Comparison of ENCODE assay signal across 19 cellular contexts in the genomic region with DNA sequence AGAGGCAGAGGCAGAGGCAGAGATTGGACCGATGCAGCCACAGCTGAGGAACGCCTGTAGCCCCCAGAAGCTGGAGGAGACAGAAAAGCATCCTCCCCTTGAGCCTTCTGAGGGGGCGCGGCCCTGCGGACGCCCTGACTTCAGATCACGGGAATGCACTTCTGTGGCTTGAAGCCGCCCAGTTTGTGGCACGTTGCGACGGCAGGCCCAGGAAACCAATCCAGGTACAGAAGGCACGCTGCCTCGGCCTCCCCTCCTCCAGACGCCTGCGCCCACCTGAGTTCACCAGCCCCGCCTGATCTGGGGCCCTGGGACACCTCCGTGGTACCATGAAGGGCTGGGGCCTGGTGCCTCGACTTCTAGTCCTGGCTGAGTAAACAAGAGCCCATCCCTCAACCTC.
DNase-seq lines count a peak whose midpoint lies in the region; ATAC-seq and TF ChIP-seq lines count a peak whose summit lies in the region.
"Had no signal": no experiment of that assay in that cellular context is flagged by ENCODE, and none has a peak within 500 bp of the region (broad histone marks: within the 10 kb centered on the region; RNA-seq: fewer than 3 reads in every experiment).

No MANE protein-coding gene starts in this region.

- H3K4me1 ChIP-seq in BLaER1, result peaks cover 80% of the 10 kb centered on the region

- TF ChIP-seq CTCF in Calu3 (IDR thresholded peaks at IDR 0.05; ENCODE audit: unreplicated experiment) (no peak), brain microvascular endothelial cell (IDR thresholded peaks at IDR 0.05; ENCODE audit: low read depth, low read length, missing control alignments) (no peak)

- no peak for ATAC-seq in effector memory CD8-positive, alpha-beta T cell (replicated peaks)
- ATAC-seq in stimulated activated effector memory CD8-positive, alpha-beta T cell treated with anti-CD3 and anti-CD28 coated beads, Interleukin-12 subunit alpha, Interleukin-12 subunit beta, amount 100 ng/mL, for 72 hours, result no peak
- ATAC-seq: HCT116, Panc1, SK-N-SH treated with all-trans-retinoic acid at 6 μM for 48 hours had no signal

- peaks cover 74% of the 10 kb centered on the region for H3K36me3 Mint-ChIP-seq in Calu3 (ENCODE audit: insufficient read depth, unreplicated experiment)
- peaks cover 10% of the 10 kb centered on the region for H3K36me3 Mint-ChIP-seq in effector memory CD8-positive, alpha-beta T cell (ENCODE audit: insufficient read depth)
- H3K36me3 Mint-ChIP-seq in stimulated activated effector memory CD8-positive, alpha-beta T cell treated with anti-CD3 and anti-CD28 coated beads, Interleukin-12 subunit alpha, Interleukin-12 subunit beta, amount 100 ng/mL, for 72 hours, result peaks cover 12% of the 10 kb centered on the region

- intact Hi-C loops in Calu3 (cut with micrococcal nuclease; ENCODE audit: unreplicated experiment), result no loop called here

- H3K27me3 Mint-ChIP-seq in Calu3 (ENCODE audit: unreplicated experiment), result no peaks in the 10 kb centered on the region
- H3K27me3 Mint-ChIP-seq in effector memory CD8-positive, alpha-beta T cell, result no peaks in the 10 kb centered on the region

- BruUV-seq in Calu3 (replicated peaks; lab: Mats Ljungman, UMichigan), result no TSS peak

- H3K4me2 ChIP-seq in BLaER1, result peak overlapping the region; percentile 42; the same call in 1 of the 2 replicates

- CTCF ChIA-PET in Calu3 (lab: Charles Lee), result no interaction called here

- H3K4me3 Mint-ChIP-seq in Calu3 (ENCODE audit: low read depth, unreplicated experiment), result no peak overlapping the region
- H3K4me3 Mint-ChIP-seq in effector memory CD8-positive, alpha-beta T cell, result no peak overlapping the region
- no peak overlapping the region for H3K4me3 Mint-ChIP-seq in stimulated activated effector memory CD8-positive, alpha-beta T cell treated with anti-CD3 and anti-CD28 coated beads, Interleukin-12 subunit alpha, Interleukin-12 subunit beta, amount 100 ng/mL, for 72 hours
- H3K4me3 Mint-ChIP-seq: CD14-positive monocyte had no signal

- DNase-seq in Calu3, result no peak
- no peak for DNase-seq in effector memory CD8-positive, alpha-beta T cell
- DNase-seq in stimulated activated effector memory CD8-positive, alpha-beta T cell treated with anti-CD3 and anti-CD28 coated beads, Interleukin-12 subunit alpha, Interleukin-12 subunit beta, amount 100 ng/mL, for 72 hours (ENCODE audit: low spot score in 2 of 2), result no peak
- DNase-seq in SIG-M5 treated with dmso at 0.1 percent for 504 hours (lab: John Stamatoyannopoulos, UW; ENCODE audit: unreplicated experiment), result no peak
- no peak for DNase-seq in brain microvascular endothelial cell
- DNase-seq in A172 (ENCODE audit: low spot score), result no peak
- DNase-seq: DMS153, DND-41, NCI-H1048, NCI-H1417, NCI-H1694, NCI-H2029 treated with DMSO at 0.1 percent for 48 hours, NCI-H526 treated with DMSO at 0.1 percent for 48 hours, SJCRH30 had no signal

- H3K4me3 ChIP-seq in BLaER1 (no peak overlapping the region), brain microvascular endothelial cell (ENCODE audit: low read depth, low read length) (no peak overlapping the region)
- H3K4me3 ChIP-seq: SJCRH30 had no signal

- in situ Hi-C loops in brain microvascular endothelial cell (cut with HindIII; ENCODE audit: low pct_ligation_motif_present, low sequenced_read_pairs), result no loop called here

- peak overlapping the region; percentile 36 for H3K27ac Mint-ChIP-seq in Calu3 (ENCODE audit: unreplicated experiment)
- H3K27ac Mint-ChIP-seq in effector memory CD8-positive, alpha-beta T cell, result peak overlapping the region; percentile 71 to 85
- H3K27ac Mint-ChIP-seq in stimulated activated effector memory CD8-positive, alpha-beta T cell treated with anti-CD3 and anti-CD28 coated beads, Interleukin-12 subunit alpha, Interleukin-12 subunit beta, amount 100 ng/mL, for 72 hours, result peak overlapping the region; percentile 80

- H3K9ac ChIP-seq in BLaER1, result no peak overlapping the region

- H3K27ac ChIP-seq in BLaER1, result peak overlapping the region; percentile 55; the same call in 1 of the 2 replicates
- no peak overlapping the region for H3K27ac ChIP-seq in brain microvascular endothelial cell
- H3K27ac ChIP-seq: SJCRH30 had no signal

- no peaks in the 10 kb centered on the region for H3K9me3 ChIP-seq in BLaER1
- H3K9me3 ChIP-seq: SJCRH30 had no signal

- H3K4me1 Mint-ChIP-seq in Calu3 (ENCODE audit: low read depth, unreplicated experiment), result peaks cover 20% of the 10 kb centered on the region
- H3K4me1 Mint-ChIP-seq in effector memory CD8-positive, alpha-beta T cell (ENCODE audit: low read depth in 2 of 2), result peaks cover 22 to 24% of the 10 kb centered on the region in 2 donors
- peaks cover 49% of the 10 kb centered on the region for H3K4me1 Mint-ChIP-seq in stimulated activated effector memory CD8-positive, alpha-beta T cell treated with anti-CD3 and anti-CD28 coated beads, Interleukin-12 subunit alpha, Interleukin-12 subunit beta, amount 100 ng/mL, for 72 hours

- no peaks in the 10 kb centered on the region for H3K27me3 ChIP-seq in BLaER1
- H3K27me3 ChIP-seq in brain microvascular endothelial cell (replicated peaks), result no peaks in the 10 kb centered on the region
- H3K27me3 ChIP-seq: SJCRH30 had no signal

- H3K36me3 ChIP-seq in BLaER1, result peaks cover 72% of the 10 kb centered on the region
- H3K36me3 ChIP-seq in brain microvascular endothelial cell (replicated peaks), result peaks cover 53% of the 10 kb centered on the region

- H3K9me3 Mint-ChIP-seq in Calu3 (ENCODE audit: low read depth, unreplicated experiment), result no peaks in the 10 kb centered on the region
- H3K9me3 Mint-ChIP-seq in effector memory CD8-positive, alpha-beta T cell, result no peaks in the 10 kb centered on the region
- H3K9me3 Mint-ChIP-seq in stimulated activated effector memory CD8-positive, alpha-beta T cell treated with anti-CD3 and anti-CD28 coated beads, Interleukin-12 subunit alpha, Interleukin-12 subunit beta, amount 100 ng/mL, for 72 hours, result no peaks in the 10 kb centered on the region

- H4K20me1 ChIP-seq in BLaER1, result peaks cover 99% of the 10 kb centered on the region
